20 cellular contexts compared by ENCODE assay signal in the genomic region with DNA sequence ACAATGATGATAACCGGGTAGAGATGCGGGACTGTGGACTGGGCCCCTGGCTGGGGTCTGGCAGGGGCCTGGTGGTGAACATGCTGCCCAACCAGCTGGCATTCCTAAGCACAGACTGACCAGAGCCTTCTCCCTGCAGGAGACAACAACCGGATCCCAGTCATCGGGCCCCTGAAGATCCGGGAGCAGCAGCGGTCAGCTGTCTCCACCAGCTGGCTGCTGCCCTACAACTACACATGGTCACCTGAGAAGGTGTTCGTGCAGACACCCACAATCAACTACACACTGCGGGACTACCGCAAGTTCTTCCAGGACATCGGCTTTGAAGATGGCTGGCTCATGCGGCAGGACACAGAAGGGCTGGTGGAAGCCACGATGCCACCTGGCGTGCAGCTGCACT. TPM values are rescaled to one million over a fixed set of nuclear protein-coding genes. Genes with fewer than 3 reads are reported as not detected.
A peak's percentile ranks its signal among the peaks of the same experiment; 100 is the strongest.
DNase-seq lines count a peak whose midpoint lies in the region; ATAC-seq and TF ChIP-seq lines count a peak whose summit lies in the region.
"Had no signal": no experiment of that assay in that cellular context is flagged by ENCODE, and none has a peak within 500 bp of the region (broad histone marks: within the 10 kb centered on the region; RNA-seq: fewer than 3 reads in every experiment).

No MANE protein-coding gene starts in this region.

- H3K4me2 ChIP-seq in parathyroid adenoma (ENCODE audit: low read length), result no peak overlapping the region

- H3K4me1 Mint-ChIP-seq in CD4-positive, CD25-positive, alpha-beta regulatory T cell, result peaks cover 0 to 28% (median 12%) of the 10 kb centered on the region in 4 donors

- H3K27me3 ChIP-seq in CD4-positive, CD25-positive, alpha-beta regulatory T cell (ENCODE audit: control insufficient read depth, insufficient read depth, low read length), result no peaks in the 10 kb centered on the region
- no peaks in the 10 kb centered on the region for H3K27me3 ChIP-seq in adrenal gland
- no peaks in the 10 kb centered on the region for H3K27me3 ChIP-seq in parathyroid adenoma (ENCODE audit: control insufficient read depth, insufficient read depth, low read length)
- H3K27me3 ChIP-seq: colonic mucosa had no signal

- H3K9ac ChIP-seq in parathyroid adenoma, result no peak overlapping the region

- 90 to 95% (median 94%) methylated on average over 10 to 13 of the region's 13 CpGs for WGBS in adrenal gland, 4 donors

- TF ChIP-seq POLR2A in adrenal gland (IDR thresholded peaks at IDR 0.05), result no peak

- no peaks in the 10 kb centered on the region for H3K9me3 ChIP-seq in CD4-positive, CD25-positive, alpha-beta regulatory T cell (ENCODE audit: control insufficient read depth in 2 of 2, low read length in 2 of 2)
- H3K9me3 ChIP-seq in adrenal gland (replicated peaks in 1 of 3) (no peaks in the 10 kb centered on the region), parathyroid adenoma (ENCODE audit: control insufficient read depth, low read length) (no peaks in the 10 kb centered on the region)
- H3K9me3 ChIP-seq: colonic mucosa had no signal

- ATAC-seq in CD4-positive, CD25-positive, alpha-beta regulatory T cell (ENCODE audit: low read depth in 2 of 2), result no peak
- no peak for ATAC-seq in HG02763 (IDR thresholded peaks at IDR 0.05; ENCODE audit: unreplicated experiment)

- H3K4me3 ChIP-seq in CD4-positive, CD25-positive, alpha-beta regulatory T cell (ENCODE audit: low read depth, low read length), result no peak overlapping the region
- H3K4me3 ChIP-seq in adrenal gland, result no peak overlapping the region
- H3K4me3 ChIP-seq in parathyroid adenoma (ENCODE audit: low read depth, low read length), result no peak overlapping the region
- H3K4me3 ChIP-seq: colonic mucosa had no signal

- H3K36me3 ChIP-seq in CD4-positive, CD25-positive, alpha-beta regulatory T cell (ENCODE audit: control insufficient read depth, insufficient read depth, low read length), result peaks cover 21% of the 10 kb centered on the region
- H3K36me3 ChIP-seq in adrenal gland (replicated peaks in 1 of 2) (peaks cover 0 to 42% of the 10 kb centered on the region in 2 donors), parathyroid adenoma (ENCODE audit: control insufficient read depth, insufficient read depth, low read length) (no peaks in the 10 kb centered on the region)
- H3K36me3 ChIP-seq: colonic mucosa had no signal

- H3K4me1 ChIP-seq in CD4-positive, CD25-positive, alpha-beta regulatory T cell (ENCODE audit: control insufficient read depth, insufficient read depth, low read length, poor library complexity, severe bottlenecking), result peaks cover 15% of the 10 kb centered on the region
- H3K4me1 ChIP-seq in adrenal gland (replicated peaks in 1 of 2) (peaks cover 8 to 28% of the 10 kb centered on the region in 2 donors), parathyroid adenoma (peaks cover 23% of the 10 kb centered on the region)

- H3K79me2 ChIP-seq in parathyroid adenoma, result peaks cover 3% of the 10 kb centered on the region

- H3K9me3 Mint-ChIP-seq in CD4-positive, CD25-positive, alpha-beta regulatory T cell, result no peaks in the 10 kb centered on the region
- H3K9me3 Mint-ChIP-seq: activated CD4-positive, alpha-beta T cell treated with anti-CD3 and anti-CD28 coated beads, Interleukin-2, amount 10 ng/mL, durations not matched to agents 7 days and 5 days; nephron progenitor cell had no signal

- no peak for TF ChIP-seq CTCF in adrenal gland (IDR thresholded peaks at IDR 0.05)
- peak; percentile 9 for TF ChIP-seq CTCF in parathyroid adenoma (IDR thresholded peaks at IDR 0.05)

- H2AFZ ChIP-seq in parathyroid adenoma, result no peak overlapping the region

- peak overlapping the region in 2 of 3 donors; percentile 65 for H3K27ac Mint-ChIP-seq in CD4-positive, CD25-positive, alpha-beta regulatory T cell

- H3K27me3 Mint-ChIP-seq in CD4-positive, CD25-positive, alpha-beta regulatory T cell, result no peaks in the 10 kb centered on the region
- H3K27me3 Mint-ChIP-seq: activated CD4-positive, alpha-beta T cell treated with anti-CD3 and anti-CD28 coated beads, Interleukin-2, amount 10 ng/mL, durations not matched to agents 7 days and 5 days; CD4-positive, alpha-beta memory T cell had no signal

- H3K27ac ChIP-seq in CD4-positive, CD25-positive, alpha-beta regulatory T cell (ENCODE audit: insufficient read depth, low read length, poor library complexity, severe bottlenecking), result no peak overlapping the region
- peak overlapping the region in 3 of 5 donors; percentile 65 to 92 (median 92) for H3K27ac ChIP-seq in adrenal gland
- peak overlapping the region; percentile 58 for H3K27ac ChIP-seq in parathyroid adenoma
- H3K27ac ChIP-seq: colonic mucosa had no signal

- peak overlapping the region in 1 of 4 donors; percentile 38 for H3K4me3 Mint-ChIP-seq in CD4-positive, CD25-positive, alpha-beta regulatory T cell
- H3K4me3 Mint-ChIP-seq: activated CD4-positive, alpha-beta T cell treated with anti-CD3 and anti-CD28 coated beads, Interleukin-2, amount 10 ng/mL, durations not matched to agents 7 days and 5 days; CD4-positive, alpha-beta memory T cell had no signal

- H3K36me3 Mint-ChIP-seq in CD4-positive, CD25-positive, alpha-beta regulatory T cell, result peaks cover 13% of the 10 kb centered on the region

- intact Hi-C loops in adrenal gland (cut with DNase I), result no loop called here

- DNase-seq in CD4-positive, CD25-positive, alpha-beta regulatory T cell, result no peak
- no peak for DNase-seq in adrenal gland
- no peak for DNase-seq in stimulated activated CD4-positive, alpha-beta T cell treated with anti-CD3 and anti-CD28 coated beads, Interleukin-12 subunit alpha, Interleukin-12 subunit beta, amount 100 ng/mL, for 4 hours
- no peak for DNase-seq in NK-92 treated with Interleukin-12 subunit alpha and Interleukin-12 subunit beta, amount 100 ng/mL, for 24 hours (lab: John Stamatoyannopoulos, UW)
- DNase-seq: activated CD4-positive, alpha-beta T cell treated with anti-CD3 and anti-CD28 coated beads, Interleukin-2, amount 10 ng/mL, durations not matched to agents 7 days and 5 days; activated CD8-positive, alpha-beta memory T cell treated with anti-CD3 and anti-CD28 coated beads, Interleukin-2, amount 50 U/mL, for 48 hours; activated gamma-delta T cell treated with Interleukin-2 at 50 U/mL for 16 hours; CD4-positive, alpha-beta memory T cell; colonic mucosa; DMS79 treated with DMSO at 0.1 percent for 48 hours; hypothalamus; KG1; mesendoderm; NCI-H1048; NCI-H2029; NCI-H446; nephron progenitor cell; RPMI8226 had no signal

RNA-seq across cellular contexts. Expression of a gene that starts 5.3 kb away (rescaled TPM):
- 141 TPM for total RNA-seq in CD4-positive, CD25-positive, alpha-beta regulatory T cell
- 10 to 100 TPM; 10.7 to 21.4 (median 17.4) TPM for polyA plus RNA-seq in CD4-positive, CD25-positive, alpha-beta regulatory T cell
- 10 to 100 TPM; 17.0 to 54.7 (median 25.0) TPM for total RNA-seq in adrenal gland
- polyA plus RNA-seq in adrenal gland, result 10 to 100 TPM; 14.8 to 22.2 (median 19.6) TPM

RNA-seq across cellular contexts. Expression of a gene that starts 13.8 kb away (rescaled TPM):
- total RNA-seq in CD4-positive, CD25-positive, alpha-beta regulatory T cell, result 9.4 TPM
- polyA plus RNA-seq in CD4-positive, CD25-positive, alpha-beta regulatory T cell, result 10 to 100 TPM in 1 of 4 donors, 1 to 10 TPM in 3; 7.5 to 10.3 (median 8.8) TPM
- 10 to 100 TPM; 13.4 to 37.1 (median 28.8) TPM for total RNA-seq in adrenal gland
- polyA plus RNA-seq in adrenal gland, result 10 to 100 TPM in 2 of 3 donors, 1 to 10 TPM in 1; 6.0 to 18.2 (median 13.6) TPM

RNA-seq across cellular contexts. Expression of a gene that starts 23.1 kb away (rescaled TPM):
- total RNA-seq in CD4-positive, CD25-positive, alpha-beta regulatory T cell, result not detected
- under 1 TPM; 0.10 to 0.99 (median 0.33) TPM for polyA plus RNA-seq in CD4-positive, CD25-positive, alpha-beta regulatory T cell
- 1 to 10 TPM in 3 of 8 donors, under 1 TPM in 5; 0.13 to 2.2 (median 0.72) TPM for total RNA-seq in adrenal gland
- polyA plus RNA-seq in adrenal gland, result under 1 TPM; 0.31 to 0.97 (median 0.37) TPM

RNA-seq across cellular contexts. Expression of a gene that starts 51.7 kb away (rescaled TPM):
- total RNA-seq in CD4-positive, CD25-positive, alpha-beta regulatory T cell, result 38.4 TPM
- polyA plus RNA-seq in CD4-positive, CD25-positive, alpha-beta regulatory T cell, result 10 to 100 TPM; 23.7 to 28.0 (median 26.8) TPM
- 10 to 100 TPM in 7 of 8 donors, 1 to 10 TPM in 1; 9.4 to 17.8 (median 13.8) TPM for total RNA-seq in adrenal gland
- polyA plus RNA-seq in adrenal gland, result 10 to 100 TPM in 1 of 3 donors, 1 to 10 TPM in 2; 5.7 to 14.6 (median 8.4) TPM

RNA-seq across cellular contexts. Expression of a gene that starts 51.8 kb away (rescaled TPM):
- total RNA-seq in CD4-positive, CD25-positive, alpha-beta regulatory T cell, result 53.8 TPM
- 10 to 100 TPM; 32.4 to 34.8 (median 34.1) TPM for polyA plus RNA-seq in CD4-positive, CD25-positive, alpha-beta regulatory T cell
- total RNA-seq in adrenal gland, result 10 to 100 TPM; 30.0 to 52.1 (median 39.9) TPM
- 100 to 1,000 TPM in 2 of 3 donors, 10 to 100 TPM in 1; 45.3 to 141 (median 111) TPM for polyA plus RNA-seq in adrenal gland
